ENCODE assay signal across 1 cellular context in genomic region chr6:158635427-158636073, GRCh38.
TF ChIP-seq lines count a peak whose summit lies in the region.

No MANE protein-coding gene starts in this region.

TF ChIP-seq in HepG2, 621 proteins besides CTCF, POLR2A, EP300 and RAD21:
- TF ChIP-seq RBM22 (optimal IDR thresholded peaks at IDR 0.05; ENCODE audit: low read length) (peak; percentile 51), ZNF549 (CRISPR knock-in tag; IDR thresholded peaks at IDR 0.05) (no peak)
TF ChIP-seq in HepG2: peak in this region for 1.
